ENCODE assay signal across 13 cellular contexts in genomic region chr6:109238405-109238804, GRCh38.
"Had no signal": no experiment of that assay in that cellular context is flagged by ENCODE, and none has a peak within 500 bp of the region (broad histone marks: within the 10 kb centered on the region; RNA-seq: fewer than 3 reads in every experiment).

No MANE protein-coding gene starts in this region.

- ATAC-seq: left lung; stimulated activated naive CD8-positive, alpha-beta T cell treated with anti-CD3 and anti-CD28 coated beads, Interleukin-15, amount 100 ng/mL, for 72 hours had no signal

- H3K9me3 ChIP-seq: heart left ventricle, left lung, ovary, thoracic aorta had no signal

- DNase-seq: activated CD4-positive, alpha-beta T cell treated with anti-CD3 and anti-CD28 coated beads for 48 hours; activated naive CD4-positive, alpha-beta T cell treated with Interleukin-2 at 50 U/mL for 16 hours; endodermal cell; foreskin melanocyte; heart left ventricle; islet precursor cell; ovary; stimulated activated CD4-positive, alpha-beta T cell treated with anti-CD3 and anti-CD28 coated beads, Interleukin-15, amount 100 ng/mL, for 24 hours; stimulated activated CD4-positive, alpha-beta T cell treated with anti-CD3 and anti-CD28 coated beads, Interleukin-4, amount 100 ng/mL, for 4 hours; stimulated activated naive CD8-positive, alpha-beta T cell treated with anti-CD3 and anti-CD28 coated beads, Interleukin-15, amount 100 ng/mL, for 72 hours; T1000 had no signal

- H3K36me3 ChIP-seq: heart left ventricle, left lung, ovary, thoracic aorta had no signal

- H3K27me3 ChIP-seq: heart left ventricle, left lung, ovary had no signal

- H3K27ac ChIP-seq: ovary had no signal

- H3K4me3 ChIP-seq: heart left ventricle, left lung, ovary, thoracic aorta had no signal
